In the genomic region with DNA sequence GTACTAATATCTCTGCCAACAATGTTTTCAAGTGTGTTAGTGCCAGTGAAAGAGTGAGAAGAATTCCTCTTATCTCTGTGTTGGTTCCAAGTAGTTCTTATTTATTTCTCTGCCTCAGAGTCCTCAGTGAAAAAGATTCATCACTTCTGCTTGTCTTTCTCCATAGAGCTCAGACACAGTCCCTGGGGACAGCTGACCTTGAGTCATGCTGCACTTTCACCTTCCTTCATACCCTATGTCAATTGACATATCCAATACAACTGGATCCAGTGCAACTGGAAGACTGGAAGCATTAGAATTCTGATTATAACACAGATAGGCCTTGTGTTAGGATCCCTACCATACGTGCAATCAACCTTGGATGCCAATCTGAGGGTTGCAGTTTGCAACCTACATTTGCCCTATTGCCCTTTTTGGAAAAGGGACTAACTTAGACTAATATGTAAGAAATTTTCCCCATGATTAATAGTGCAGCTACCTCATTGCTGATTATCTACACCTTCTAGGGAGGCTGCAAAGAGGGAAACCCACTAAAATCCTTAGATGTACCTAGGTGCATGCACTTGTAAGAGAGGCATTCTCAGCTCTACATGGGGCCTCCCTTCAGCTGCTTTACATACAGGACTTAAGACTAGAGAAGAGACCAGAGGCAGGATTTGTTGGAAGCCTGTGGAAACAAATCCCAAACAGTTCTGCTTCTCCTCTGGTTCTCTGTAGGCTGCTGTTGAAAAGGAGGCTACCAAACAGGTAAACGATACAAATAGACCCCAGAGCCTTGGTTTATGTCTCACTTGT, we compare ENCODE assay signal across 24 cellular contexts. TPM values are rescaled to one million over a fixed set of nuclear protein-coding genes. Genes with fewer than 3 reads are reported as not detected.
DNase-seq lines count a peak whose midpoint lies in the region; ATAC-seq, FAIRE-seq and TF ChIP-seq lines count a peak whose summit lies in the region.
"Had no signal": no experiment of that assay in that cellular context is flagged by ENCODE, and none has a peak within 500 bp of the region (broad histone marks: within the 10 kb centered on the region; RNA-seq: fewer than 3 reads in every experiment).

No MANE protein-coding gene starts in this region.

- TF ChIP-seq POLR2A in right lobe of liver (IDR thresholded peaks at IDR 0.05): no peak

- 88% methylated on average over 2 of the region's 2 CpGs for WGBS in right lobe of liver (ENCODE audit: insufficient coverage, low coverage, low lambda C conversion rate, missing lambda C conversion rate)

- DNase-seq in HTR-8/SVneo (ENCODE audit: insufficient read length, low spot score): no peak
- DNase-seq in dorsolateral prefrontal cortex: no peak
- no peak for DNase-seq in right lobe of liver
- no peak for DNase-seq in natural killer cell treated with Interleukin-12 subunit alpha and Interleukin-12 subunit beta and Interleukin-15 and Interleukin-18, amount 100 ng/mL, for 72 hours (ENCODE audit: low spot score)
- no peak for DNase-seq in stimulated activated CD8-positive, alpha-beta memory T cell treated with anti-CD3 and anti-CD28 coated beads, Interleukin-4, amount 100 ng/mL, for 48 hours
- DNase-seq: Caco-2; CD4-positive, alpha-beta T cell; DMS153; GDM1; H9; Karpas-422; MG63; NCI-H1092; NCI-H2081; NCI-H510A; NCI-H748 treated with DMSO at 0.1 percent for 48 hours; NK-92 treated with Interleukin-12 subunit alpha and Interleukin-12 subunit beta, amount 100 ng/mL, for 24 hours; SHP77 had no signal

- peaks cover 27% of the 10 kb centered on the region for H3K36me3 Mint-ChIP-seq in natural killer cell treated with Interleukin-12 subunit alpha and Interleukin-12 subunit beta and Interleukin-15 and Interleukin-18, amount 100 ng/mL, for 72 hours

- H3K36me3 ChIP-seq in right lobe of liver: peaks cover 0 to 13% (median 5%) of the 10 kb centered on the region in 4 donors
- H3K36me3 ChIP-seq: MG63 had no signal

- H3K4me3 ChIP-seq in dorsolateral prefrontal cortex: no peak overlapping the region
- no peak overlapping the region for H3K4me3 ChIP-seq in right lobe of liver
- H3K4me3 ChIP-seq: MG63, SK-N-MC had no signal

- no peaks in the 10 kb centered on the region for H3K9me3 Mint-ChIP-seq in natural killer cell treated with Interleukin-12 subunit alpha and Interleukin-12 subunit beta and Interleukin-15 and Interleukin-18, amount 100 ng/mL, for 72 hours
- H3K9me3 Mint-ChIP-seq: H9, IgD-negative memory B cell had no signal

- no peak overlapping the region for H3K4me3 Mint-ChIP-seq in natural killer cell treated with Interleukin-12 subunit alpha and Interleukin-12 subunit beta and Interleukin-15 and Interleukin-18, amount 100 ng/mL, for 72 hours
- H3K4me3 Mint-ChIP-seq: B cell; CD4-positive, alpha-beta T cell; H9; IgD-negative memory B cell had no signal

- peak; percentile 20 for FAIRE-seq in HTR-8/SVneo (lab: Jason Lieb, UNC)

- intact Hi-C loops in dorsolateral prefrontal cortex (cut with DNase I): no loop called here
- intact Hi-C loops in right lobe of liver (cut with DNase I): no loop called here

- H3K27me3 ChIP-seq in dorsolateral prefrontal cortex (no peaks in the 10 kb centered on the region), right lobe of liver (no peaks in the 10 kb centered on the region)
- H3K27me3 ChIP-seq: MG63 had no signal

- TF ChIP-seq CTCF in dorsolateral prefrontal cortex (IDR thresholded peaks at IDR 0.05 in 54 of 56, conservative IDR thresholded peaks at IDR 0.05 in 2 of 56; ENCODE audit: low read depth in 1 of 56, partially characterized antibody in 56 of 56): no peak
- TF ChIP-seq CTCF in right lobe of liver (IDR thresholded peaks at IDR 0.05): no peak

- H3K4me1 Mint-ChIP-seq in natural killer cell treated with Interleukin-12 subunit alpha and Interleukin-12 subunit beta and Interleukin-15 and Interleukin-18, amount 100 ng/mL, for 72 hours (ENCODE audit: low read depth in 2 of 2): no peaks in the 10 kb centered on the region

- no peaks in the 10 kb centered on the region for H3K4me1 ChIP-seq in right lobe of liver

- H3K27ac Mint-ChIP-seq in natural killer cell treated with Interleukin-12 subunit alpha and Interleukin-12 subunit beta and Interleukin-15 and Interleukin-18, amount 100 ng/mL, for 72 hours: no peak overlapping the region
- H3K27ac Mint-ChIP-seq: B cell; CD4-positive, alpha-beta T cell had no signal

- peaks cover 0 to 6% of the 10 kb centered on the region in 2 donors for H3K27me3 Mint-ChIP-seq in natural killer cell treated with Interleukin-12 subunit alpha and Interleukin-12 subunit beta and Interleukin-15 and Interleukin-18, amount 100 ng/mL, for 72 hours
- H3K27me3 Mint-ChIP-seq: B cell; CD4-positive, alpha-beta T cell; IgD-negative memory B cell had no signal

- peak in 3 of 4 donors; percentile 19 to 74 (median 47) for ATAC-seq in right lobe of liver
- no peak for ATAC-seq in GM21360 (IDR thresholded peaks at IDR 0.05; ENCODE audit: unreplicated experiment)
- ATAC-seq in natural killer cell treated with Interleukin-12 subunit alpha and Interleukin-12 subunit beta and Interleukin-15 and Interleukin-18, amount 100 ng/mL, for 72 hours: no peak
- ATAC-seq in HG02938 (IDR thresholded peaks at IDR 0.05; ENCODE audit: unreplicated experiment): no peak

- H3K9me3 ChIP-seq in right lobe of liver: no peaks in the 10 kb centered on the region
- H3K9me3 ChIP-seq: Caco-2, MG63 had no signal

- peak overlapping the region in 43 of 59 donors; percentile 3 to 69 (median 44) for H3K27ac ChIP-seq in dorsolateral prefrontal cortex
- no peak overlapping the region for H3K27ac ChIP-seq in right lobe of liver
- H3K27ac ChIP-seq: HL-60, SK-N-MC had no signal

RNA-seq across cellular contexts. Expression of gene IFIT2, which starts 8.4 kb away (rescaled TPM):
- total RNA-seq in dorsolateral prefrontal cortex (10 to 100 TPM in 108 of 120 experiments, 1 to 10 TPM in 12; 7.7 to 52.2 (median 13.2) TPM), right lobe of liver (10 to 100 TPM in 3 of 6 experiments, 1 to 10 TPM in 3; 4.7 to 12.4 (median 9.8) TPM)
- 1 to 10 TPM; 1.5 to 1.7 TPM for total RNA-seq in natural killer cell treated with Interleukin-12 subunit alpha and Interleukin-12 subunit beta and Interleukin-15 and Interleukin-18, amount 100 ng/mL, for 72 hours
- total RNA-seq: H9 had no signal

RNA-seq across cellular contexts. Expression of gene IFIT3, which starts 17.5 kb away (rescaled TPM):
- total RNA-seq in dorsolateral prefrontal cortex (100 to 1,000 TPM in 3 of 120 experiments, 10 to 100 TPM in 113, 1 to 10 TPM in 4; 8.6 to 195 (median 16.5) TPM), right lobe of liver (10 to 100 TPM in 4 of 6 experiments, 1 to 10 TPM in 2; 7.5 to 17.9 (median 11.5) TPM)
- 1 to 10 TPM; 2.6 to 3.0 TPM for total RNA-seq in natural killer cell treated with Interleukin-12 subunit alpha and Interleukin-12 subunit beta and Interleukin-15 and Interleukin-18, amount 100 ng/mL, for 72 hours

RNA-seq across cellular contexts. Expression of gene LIPA, which starts 58.7 kb away (rescaled TPM):
- total RNA-seq in dorsolateral prefrontal cortex (100 to 1,000 TPM in 33 of 120 experiments, 10 to 100 TPM in 87; 39.5 to 269 (median 82.3) TPM), right lobe of liver (100 to 1,000 TPM in 1 of 6 experiments, 10 to 100 TPM in 5; 52.4 to 179 (median 58.4) TPM)
- 10 to 100 TPM; 13.0 to 24.8 TPM for total RNA-seq in natural killer cell treated with Interleukin-12 subunit alpha and Interleukin-12 subunit beta and Interleukin-15 and Interleukin-18, amount 100 ng/mL, for 72 hours

Comparison
In these comparisons a context has a peak if more than half of its experiments do, and no peak if none do; other contexts are left out.
1. H3K27ac ChIP-seq: peak in dorsolateral prefrontal cortex (43 of 59); none in right lobe of liver (0 of 3).
2. ATAC-seq: peak in right lobe of liver (3 of 4); none in GM21360 (single experiment), natural killer cell treated with Interleukin-12 subunit alpha and Interleukin-12 subunit beta and Interleukin-15 and Interleukin-18, amount 100 ng/mL, for 72 hours (0 of 2) and HG02938 (single experiment).